1 cellular context compared by ENCODE assay signal in the genomic region with DNA sequence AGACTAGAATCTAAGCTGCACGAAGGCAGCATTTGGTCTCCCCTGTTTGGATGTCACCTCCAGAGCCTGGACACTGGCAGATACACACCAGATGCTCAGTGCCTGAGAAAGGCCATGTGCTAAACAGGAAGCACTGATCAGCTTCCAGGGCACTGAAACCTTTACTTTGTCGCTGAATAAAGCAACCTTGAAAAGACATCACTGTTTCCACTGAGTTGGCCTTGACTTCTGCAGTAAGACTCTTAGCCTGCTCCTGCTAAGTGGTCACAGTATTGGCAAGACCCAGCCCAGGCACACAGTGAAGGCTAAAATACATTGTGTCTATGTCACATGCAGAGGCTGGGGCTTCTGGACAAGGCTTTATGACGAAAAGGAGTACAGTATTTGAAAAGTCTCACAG.
TF ChIP-seq lines count a peak whose summit lies in the region.

No MANE protein-coding gene starts in this region.

TF ChIP-seq in GM23338, 12 proteins besides CTCF, POLR2A, EP300 and RAD21 (continued from another document):
- TF ChIP-seq, protein P1, sequence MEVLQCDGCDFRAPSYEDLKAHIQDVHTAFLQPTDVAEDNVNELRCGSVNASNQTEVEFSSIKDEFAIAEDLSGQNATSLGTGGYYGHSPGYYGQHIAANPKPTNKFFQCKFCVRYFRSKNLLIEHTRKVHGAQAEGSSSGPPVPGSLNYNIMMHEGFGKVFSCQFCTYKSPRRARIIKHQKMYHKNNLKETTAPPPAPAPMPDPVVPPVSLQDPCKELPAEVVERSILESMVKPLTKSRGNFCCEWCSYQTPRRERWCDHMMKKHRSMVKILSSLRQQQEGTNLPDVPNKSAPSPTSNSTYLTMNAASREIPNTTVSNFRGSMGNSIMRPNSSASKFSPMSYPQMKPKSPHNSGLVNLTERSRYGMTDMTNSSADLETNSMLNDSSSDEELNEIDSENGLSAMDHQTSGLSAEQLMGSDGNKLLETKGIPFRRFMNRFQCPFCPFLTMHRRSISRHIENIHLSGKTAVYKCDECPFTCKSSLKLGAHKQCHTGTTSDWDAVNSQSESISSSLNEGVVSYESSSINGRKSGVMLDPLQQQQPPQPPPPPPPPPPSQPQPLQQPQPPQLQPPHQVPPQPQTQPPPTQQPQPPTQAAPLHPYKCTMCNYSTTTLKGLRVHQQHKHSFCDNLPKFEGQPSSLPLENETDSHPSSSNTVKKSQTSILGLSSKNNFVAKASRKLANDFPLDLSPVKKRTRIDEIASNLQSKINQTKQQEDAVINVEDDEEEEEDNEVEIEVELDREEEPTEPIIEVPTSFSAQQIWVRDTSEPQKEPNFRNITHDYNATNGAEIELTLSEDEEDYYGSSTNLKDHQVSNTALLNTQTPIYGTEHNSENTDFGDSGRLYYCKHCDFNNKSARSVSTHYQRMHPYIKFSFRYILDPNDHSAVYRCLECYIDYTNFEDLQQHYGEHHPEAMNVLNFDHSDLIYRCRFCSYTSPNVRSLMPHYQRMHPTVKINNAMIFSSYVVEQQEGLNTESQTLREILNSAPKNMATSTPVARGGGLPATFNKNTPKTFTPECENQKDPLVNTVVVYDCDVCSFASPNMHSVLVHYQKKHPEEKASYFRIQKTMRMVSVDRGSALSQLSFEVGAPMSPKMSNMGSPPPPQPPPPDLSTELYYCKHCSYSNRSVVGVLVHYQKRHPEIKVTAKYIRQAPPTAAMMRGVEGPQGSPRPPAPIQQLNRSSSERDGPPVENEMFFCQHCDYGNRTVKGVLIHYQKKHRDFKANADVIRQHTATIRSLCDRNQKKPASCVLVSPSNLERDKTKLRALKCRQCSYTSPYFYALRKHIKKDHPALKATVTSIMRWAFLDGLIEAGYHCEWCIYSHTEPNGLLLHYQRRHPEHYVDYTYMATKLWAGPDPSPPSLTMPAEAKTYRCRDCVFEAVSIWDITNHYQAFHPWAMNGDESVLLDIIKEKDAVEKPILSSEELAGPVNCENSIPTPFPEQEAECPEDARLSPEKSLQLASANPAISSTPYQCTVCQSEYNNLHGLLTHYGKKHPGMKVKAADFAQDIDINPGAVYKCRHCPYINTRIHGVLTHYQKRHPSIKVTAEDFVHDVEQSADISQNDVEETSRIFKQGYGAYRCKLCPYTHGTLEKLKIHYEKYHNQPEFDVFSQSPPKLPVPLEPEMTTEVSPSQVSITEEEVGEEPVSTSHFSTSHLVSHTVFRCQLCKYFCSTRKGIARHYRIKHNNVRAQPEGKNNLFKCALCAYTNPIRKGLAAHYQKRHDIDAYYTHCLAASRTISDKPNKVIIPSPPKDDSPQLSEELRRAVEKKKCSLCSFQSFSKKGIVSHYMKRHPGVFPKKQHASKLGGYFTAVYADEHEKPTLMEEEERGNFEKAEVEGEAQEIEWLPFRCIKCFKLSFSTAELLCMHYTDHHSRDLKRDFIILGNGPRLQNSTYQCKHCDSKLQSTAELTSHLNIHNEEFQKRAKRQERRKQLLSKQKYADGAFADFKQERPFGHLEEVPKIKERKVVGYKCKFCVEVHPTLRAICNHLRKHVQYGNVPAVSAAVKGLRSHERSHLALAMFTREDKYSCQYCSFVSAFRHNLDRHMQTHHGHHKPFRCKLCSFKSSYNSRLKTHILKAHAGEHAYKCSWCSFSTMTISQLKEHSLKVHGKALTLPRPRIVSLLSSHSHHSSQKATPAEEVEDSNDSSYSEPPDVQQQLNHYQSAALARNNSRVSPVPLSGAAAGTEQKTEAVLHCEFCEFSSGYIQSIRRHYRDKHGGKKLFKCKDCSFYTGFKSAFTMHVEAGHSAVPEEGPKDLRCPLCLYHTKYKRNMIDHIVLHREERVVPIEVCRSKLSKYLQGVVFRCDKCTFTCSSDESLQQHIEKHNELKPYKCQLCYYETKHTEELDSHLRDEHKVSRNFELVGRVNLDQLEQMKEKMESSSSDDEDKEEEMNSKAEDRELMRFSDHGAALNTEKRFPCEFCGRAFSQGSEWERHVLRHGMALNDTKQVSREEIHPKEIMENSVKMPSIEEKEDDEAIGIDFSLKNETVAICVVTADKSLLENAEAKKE (CRISPR knock-in tag; IDR thresholded peaks at IDR 0.05): no peak
- no peak for TF ChIP-seq STAT1 (IDR thresholded peaks at IDR 0.05; ENCODE audit: unreplicated experiment)
- TF ChIP-seq ZNF331 (CRISPR knock-in tag; IDR thresholded peaks at IDR 0.05; ENCODE audit: low read depth): no peak
